In the genomic region with DNA sequence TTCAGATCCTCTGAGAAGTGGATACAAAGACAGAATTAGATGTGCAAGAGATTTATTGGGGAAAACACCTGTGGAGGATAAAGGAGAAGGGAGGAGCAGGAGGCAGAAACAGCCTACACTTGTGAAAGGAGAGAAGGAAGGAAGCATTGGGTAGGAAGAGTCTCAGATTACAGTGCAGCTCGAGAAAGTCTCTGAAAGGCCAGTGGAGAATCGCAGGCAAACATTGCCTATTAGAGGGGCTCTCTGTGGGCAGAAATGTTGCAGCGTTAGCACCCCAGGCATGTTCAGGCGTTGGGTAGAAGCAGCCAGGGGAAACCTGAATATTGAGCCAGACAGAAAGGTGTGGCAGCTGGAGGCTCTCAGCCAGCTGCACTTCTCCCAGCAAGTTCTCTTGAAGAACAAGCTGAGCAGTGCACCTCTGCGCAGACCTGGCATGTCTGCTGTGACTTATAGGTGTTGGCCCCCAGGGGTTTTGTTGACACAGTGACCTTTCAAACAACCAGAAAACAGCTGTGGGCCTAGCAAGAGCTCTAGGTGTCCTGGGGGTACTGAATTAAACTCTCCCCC, we compare ENCODE assay signal across 16 cellular contexts. TPM values are rescaled to one million over a fixed set of nuclear protein-coding genes. Genes with fewer than 3 reads are reported as not detected.
DNase-seq lines count a peak whose midpoint lies in the region; TF ChIP-seq lines count a peak whose summit lies in the region.
"Had no signal": no experiment of that assay in that cellular context is flagged by ENCODE, and none has a peak within 500 bp of the region (broad histone marks: within the 10 kb centered on the region; RNA-seq: fewer than 3 reads in every experiment).

No MANE protein-coding gene starts in this region.

- H3K4me2 ChIP-seq in hepatocyte: peak overlapping the region; percentile 27

- H3K4me3 ChIP-seq in HEK293 (ENCODE audit: low read depth, low read length) (no peak overlapping the region), hepatocyte (no peak overlapping the region), prostate gland (no peak overlapping the region)
- H3K4me3 ChIP-seq: coronary artery, left ventricle myocardium inferior had no signal

- H3K4me1 ChIP-seq in HEK293 (ENCODE audit: control insufficient read depth, insufficient read depth, low read length): no peaks in the 10 kb centered on the region
- peaks cover 6% of the 10 kb centered on the region for H3K4me1 ChIP-seq in hepatocyte (ENCODE audit: insufficient read depth)
- H3K4me1 ChIP-seq in prostate gland (replicated peaks): no peaks in the 10 kb centered on the region
- H3K4me1 ChIP-seq: left ventricle myocardium inferior had no signal

- H3K27me3 ChIP-seq in hepatocyte: no peaks in the 10 kb centered on the region
- H3K27me3 ChIP-seq in prostate gland (replicated peaks; ENCODE audit: insufficient read depth): no peaks in the 10 kb centered on the region

- H3K79me2 ChIP-seq in hepatocyte: peaks cover 2% of the 10 kb centered on the region

- no peak overlapping the region for H2AFZ ChIP-seq in hepatocyte

- no peak for TF ChIP-seq POLR2A in prostate gland (IDR thresholded peaks at IDR 0.05)

- DNase-seq in NCI-H2171 (lab: John Stamatoyannopoulos, UW) (peak; percentile 40), hepatocyte (ENCODE audit: low spot score) (no peak), prostate gland (ENCODE audit: low spot score) (peak; percentile 24), NOMO-1 treated with dmso at 0.1 percent for 144 hours (lab: John Stamatoyannopoulos, UW; ENCODE audit: unreplicated experiment) (no peak), AML-193 (lab: John Stamatoyannopoulos, UW) (no peak)
- DNase-seq in stimulated activated CD4-positive, alpha-beta T cell treated with anti-CD3 and anti-CD28 coated beads, Interleukin-1b, Interleukin-23, amount 100 ng/mL, for 48 hours: no peak
- DNase-seq: activated CD4-positive, alpha-beta T cell treated with anti-CD3 and anti-CD28 coated beads, Interleukin-2, amount 50 U/mL, for 1 hour; activated CD8-positive, alpha-beta memory T cell treated with anti-CD3 and anti-CD28 coated beads, Interleukin-2, amount 50 U/mL, for 48 hours; activated effector memory CD4-positive, alpha-beta T cell treated with anti-CD3 and anti-CD28 coated beads, Interleukin-2, amount 50 U/mL, for 16 hours; left ventricle myocardium inferior; NCI-H1048; NCI-H226; nucleus accumbens; SHP77 had no signal

- no peaks in the 10 kb centered on the region for H3K9me3 ChIP-seq in HEK293 (ENCODE audit: control insufficient read depth, insufficient read depth, low read depth, low read length)
- H3K9me3 ChIP-seq in hepatocyte (ENCODE audit: low read depth): no peaks in the 10 kb centered on the region
- no peaks in the 10 kb centered on the region for H3K9me3 ChIP-seq in prostate gland
- H3K9me3 ChIP-seq: left ventricle myocardium inferior had no signal

- no peaks in the 10 kb centered on the region for H3K9me2 ChIP-seq in hepatocyte (replicated peaks; ENCODE audit: insufficient read depth)

- WGBS in hepatocyte (ENCODE audit: low lambda C conversion rate, missing lambda C conversion rate): 27% methylated on average over 5 of the region's 5 CpGs
- 40% methylated on average over 5 of the region's 5 CpGs for WGBS in prostate gland

- intact Hi-C loops in prostate gland (cut with DNase I): no loop called here

- H3K36me3 ChIP-seq in HEK293 (ENCODE audit: control insufficient read depth in 2 of 2, insufficient read depth in 1 of 2, low read length in 2 of 2) (no peaks in the 10 kb centered on the region), hepatocyte (replicated peaks; ENCODE audit: insufficient read depth, low read depth) (no peaks in the 10 kb centered on the region), prostate gland (no peaks in the 10 kb centered on the region)
- H3K36me3 ChIP-seq: left ventricle myocardium inferior had no signal

- no peaks in the 10 kb centered on the region for H4K20me1 ChIP-seq in hepatocyte (ENCODE audit: insufficient read depth, poor library complexity, severe bottlenecking)

- H3K27ac ChIP-seq in HEK293 (ENCODE audit: extremely low read depth, low read depth, low read length) (no peak overlapping the region), hepatocyte (no peak overlapping the region), prostate gland (no peak overlapping the region)
- H3K27ac ChIP-seq: coronary artery, left ventricle myocardium inferior had no signal

- POLR2A ChIA-PET in HEK293 (lab: Yijun Ruan, JAX): interaction anchor here (0.6 kb wide), 2 partner anchors 37 to 281 kb away, joined by 6 to 11 read pairs; no protein-coding TSS in a partner anchor

- TF ChIP-seq CTCF in HEK293 (tag by site-specific recombination; IDR thresholded peaks at IDR 0.05) (no peak), hepatocyte (IDR thresholded peaks at IDR 0.05; ENCODE audit: poor library complexity) (no peak), prostate gland (IDR thresholded peaks at IDR 0.05) (no peak)

- CTCF ChIA-PET in HEK293 (lab: Yijun Ruan, JAX): no interaction called here

TF ChIP-seq in HEK293, 187 proteins besides CTCF, POLR2A, EP300 and RAD21:
- peak; percentile 75 for TF ChIP-seq ZNF341 (tag by site-specific recombination; IDR thresholded peaks at IDR 0.05; ENCODE audit: low read depth)
- TF ChIP-seq GLIS1 (tag by site-specific recombination; IDR thresholded peaks at IDR 0.05): peak; percentile 75
- TF ChIP-seq ZNF132 (tag by site-specific recombination; IDR thresholded peaks at IDR 0.05; ENCODE audit: borderline replicate concordance): peak; percentile 67; the same call in 1 of the 2 replicates
- 0 out of 2 replicates have a peak, but pooled peaks have one; percentile 21 for TF ChIP-seq EGR2 (tag by site-specific recombination; IDR thresholded peaks at IDR 0.05; ENCODE audit: low read depth)
- no peak for TF ChIP-seq KLF1 (tag by site-specific recombination; IDR thresholded peaks at IDR 0.05)
- peak; percentile 83 for TF ChIP-seq SCRT1 (tag by site-specific recombination; IDR thresholded peaks at IDR 0.05; ENCODE audit: borderline replicate concordance)
- 0 out of 2 replicates have a peak, but pooled peaks have one; percentile 7 for TF ChIP-seq ZFHX2 (tag by site-specific recombination; conservative IDR thresholded peaks at IDR 0.05)
- TF ChIP-seq ZNF555 (tag by site-specific recombination; conservative IDR thresholded peaks at IDR 0.05): no peak
- peak; percentile 68 for TF ChIP-seq ZIC2 (tag by site-specific recombination; IDR thresholded peaks at IDR 0.05)
- no peak for TF ChIP-seq ZNF391 (tag by site-specific recombination; IDR thresholded peaks at IDR 0.05; ENCODE audit: borderline replicate concordance, low read depth)
- TF ChIP-seq SCRT2 (tag by site-specific recombination; IDR thresholded peaks at IDR 0.05): peak; percentile 55; the same call in 1 of the 2 replicates
- peak; percentile 82 for TF ChIP-seq PRDM1 (tag by site-specific recombination; IDR thresholded peaks at IDR 0.05)

RNA-seq across cellular contexts. Expression of a gene that starts 7.0 kb away (rescaled TPM):
- total RNA-seq in hepatocyte (15.2 and 16.6 TPM in 2 replicates), prostate gland (10 to 100 TPM; 14.9 to 22.3 TPM)
- polyA plus RNA-seq in hepatocyte: 15.7 and 16.8 TPM in 2 replicates

RNA-seq across cellular contexts. Expression of a gene that starts 37.0 kb away (rescaled TPM):
- 10.6 and 17.2 TPM in 2 replicates for total RNA-seq in hepatocyte
- polyA plus RNA-seq in hepatocyte: 12.3 and 13.9 TPM in 2 replicates
- 10 to 100 TPM; 17.0 to 39.4 TPM for total RNA-seq in prostate gland

Comparison
In these comparisons a context has a peak if more than half of its experiments do, and no peak if none do; other contexts are left out.
1. DNase-seq: peak in NCI-H2171 (single experiment) and prostate gland (single experiment); none in hepatocyte (single experiment), NOMO-1 treated with dmso at 0.1 percent for 144 hours (single experiment), AML-193 (0 of 2) and stimulated activated CD4-positive, alpha-beta T cell treated with anti-CD3 and anti-CD28 coated beads, Interleukin-1b, Interleukin-23, amount 100 ng/mL, for 48 hours (single experiment).